In the genomic region with DNA sequence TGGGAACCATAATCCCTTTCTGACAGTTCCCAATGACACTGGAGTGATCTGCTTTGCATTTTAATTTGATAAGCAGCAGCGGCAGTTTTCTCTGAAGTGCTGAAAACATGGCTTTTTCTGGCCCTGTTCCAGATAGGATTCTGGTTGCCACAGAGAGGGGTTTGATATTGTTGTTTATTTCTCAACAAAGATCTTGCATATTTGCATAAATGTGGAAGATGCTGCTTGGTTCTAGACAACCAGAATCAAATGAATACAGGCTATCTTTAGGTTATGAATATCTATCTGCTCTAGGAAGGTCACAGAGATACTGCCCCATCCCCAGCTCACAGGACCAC, we compare ENCODE assay signal across 1 cellular context.
TF ChIP-seq lines count a peak whose summit lies in the region.

No MANE protein-coding gene starts in this region.

TF ChIP-seq in GM23338, 12 proteins besides CTCF, POLR2A, EP300 and RAD21 (continued from another document):
- TF ChIP-seq, protein P1, sequence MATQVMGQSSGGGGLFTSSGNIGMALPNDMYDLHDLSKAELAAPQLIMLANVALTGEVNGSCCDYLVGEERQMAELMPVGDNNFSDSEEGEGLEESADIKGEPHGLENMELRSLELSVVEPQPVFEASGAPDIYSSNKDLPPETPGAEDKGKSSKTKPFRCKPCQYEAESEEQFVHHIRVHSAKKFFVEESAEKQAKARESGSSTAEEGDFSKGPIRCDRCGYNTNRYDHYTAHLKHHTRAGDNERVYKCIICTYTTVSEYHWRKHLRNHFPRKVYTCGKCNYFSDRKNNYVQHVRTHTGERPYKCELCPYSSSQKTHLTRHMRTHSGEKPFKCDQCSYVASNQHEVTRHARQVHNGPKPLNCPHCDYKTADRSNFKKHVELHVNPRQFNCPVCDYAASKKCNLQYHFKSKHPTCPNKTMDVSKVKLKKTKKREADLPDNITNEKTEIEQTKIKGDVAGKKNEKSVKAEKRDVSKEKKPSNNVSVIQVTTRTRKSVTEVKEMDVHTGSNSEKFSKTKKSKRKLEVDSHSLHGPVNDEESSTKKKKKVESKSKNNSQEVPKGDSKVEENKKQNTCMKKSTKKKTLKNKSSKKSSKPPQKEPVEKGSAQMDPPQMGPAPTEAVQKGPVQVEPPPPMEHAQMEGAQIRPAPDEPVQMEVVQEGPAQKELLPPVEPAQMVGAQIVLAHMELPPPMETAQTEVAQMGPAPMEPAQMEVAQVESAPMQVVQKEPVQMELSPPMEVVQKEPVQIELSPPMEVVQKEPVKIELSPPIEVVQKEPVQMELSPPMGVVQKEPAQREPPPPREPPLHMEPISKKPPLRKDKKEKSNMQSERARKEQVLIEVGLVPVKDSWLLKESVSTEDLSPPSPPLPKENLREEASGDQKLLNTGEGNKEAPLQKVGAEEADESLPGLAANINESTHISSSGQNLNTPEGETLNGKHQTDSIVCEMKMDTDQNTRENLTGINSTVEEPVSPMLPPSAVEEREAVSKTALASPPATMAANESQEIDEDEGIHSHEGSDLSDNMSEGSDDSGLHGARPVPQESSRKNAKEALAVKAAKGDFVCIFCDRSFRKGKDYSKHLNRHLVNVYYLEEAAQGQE (IDR thresholded peaks at IDR 0.05; ENCODE audit: unreplicated experiment): no peak
- no peak for TF ChIP-seq ZNF114 (CRISPR knock-in tag; IDR thresholded peaks at IDR 0.05)
- TF ChIP-seq, protein P2, sequence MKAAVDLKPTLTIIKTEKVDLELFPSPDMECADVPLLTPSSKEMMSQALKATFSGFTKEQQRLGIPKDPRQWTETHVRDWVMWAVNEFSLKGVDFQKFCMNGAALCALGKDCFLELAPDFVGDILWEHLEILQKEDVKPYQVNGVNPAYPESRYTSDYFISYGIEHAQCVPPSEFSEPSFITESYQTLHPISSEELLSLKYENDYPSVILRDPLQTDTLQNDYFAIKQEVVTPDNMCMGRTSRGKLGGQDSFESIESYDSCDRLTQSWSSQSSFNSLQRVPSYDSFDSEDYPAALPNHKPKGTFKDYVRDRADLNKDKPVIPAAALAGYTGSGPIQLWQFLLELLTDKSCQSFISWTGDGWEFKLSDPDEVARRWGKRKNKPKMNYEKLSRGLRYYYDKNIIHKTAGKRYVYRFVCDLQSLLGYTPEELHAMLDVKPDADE (IDR thresholded peaks at IDR 0.05): no peak
- no peak for TF ChIP-seq STAT1 (IDR thresholded peaks at IDR 0.05; ENCODE audit: unreplicated experiment)
- TF ChIP-seq CREB1 (CRISPR knock-in tag; IDR thresholded peaks at IDR 0.05; ENCODE audit: low read depth): no peak
- TF ChIP-seq EZH2 (IDR thresholded peaks at IDR 0.05; ENCODE audit: low read depth, unreplicated experiment): no peak
TF ChIP-seq in GM23338: peak in this region for 0.
